17 cellular contexts compared by ENCODE assay signal in genomic region chr4:2402941-2403340, GRCh38. TPM values are rescaled to one million over a fixed set of nuclear protein-coding genes. Genes with fewer than 3 reads are reported as not detected.
DNase-seq lines count a peak whose midpoint lies in the region; ATAC-seq and TF ChIP-seq lines count a peak whose summit lies in the region.
"Had no signal": no experiment of that assay in that cellular context is flagged by ENCODE, and none has a peak within 500 bp of the region (broad histone marks: within the 10 kb centered on the region; RNA-seq: fewer than 3 reads in every experiment).

No MANE protein-coding gene starts in this region.

- DNase-seq in CD8-positive, alpha-beta T cell: no peak
- DNase-seq in islet precursor cell (peak; percentile 50), posterior cingulate gyrus (peak in 6 of 10 donors; percentile 33 to 79 (median 66)), Karpas-422 (no peak), ovary (no peak), foreskin melanocyte (no peak)
- DNase-seq: activated CD8-positive, alpha-beta memory T cell treated with anti-CD3 and anti-CD28 coated beads, Interleukin-2, amount 50 U/mL, for 4 hours; Kasumi-1; NCI-H187; stimulated activated naive CD8-positive, alpha-beta T cell treated with anti-CD3 and anti-CD28 coated beads, Interleukin-15, Interleukin-2, amounts not matched to agents 100 U/mL and 50 U/mL, for 24 hours; WERI-Rb-1 had no signal

- intact Hi-C loops in CD8-positive, alpha-beta T cell (cut with DNase I, micrococcal nuclease): no loop called here
- intact Hi-C loops in posterior cingulate gyrus (cut with DNase I) (no loop called here), ovary (cut with DNase I) (no loop called here)

- H3K9me3 Mint-ChIP-seq in CD8-positive, alpha-beta T cell: no peaks in the 10 kb centered on the region
- H3K9me3 Mint-ChIP-seq in activated T-helper 17 cell treated with anti-CD3 and anti-CD28 coated beads, Interleukin-2, amount 50 U/mL, for 72 hours: no peaks in the 10 kb centered on the region

- POLR2A ChIA-PET in CD8-positive, alpha-beta T cell (lab: Charles Lee): interaction anchor here (1.3 to 1.9 kb wide), 2 partner anchors 9 to 16 kb away, joined by 4 to 20 read pairs; partner anchors contain the start of gene CFAP99

- no peaks in the 10 kb centered on the region for H3K9me2 ChIP-seq in Karpas-422 (replicated peaks; ENCODE audit: insufficient read depth, low read length)

- no peak for TF ChIP-seq CTCF in CD8-positive, alpha-beta T cell (IDR thresholded peaks at IDR 0.05)
- no peak for TF ChIP-seq CTCF in ovary (IDR thresholded peaks at IDR 0.05)

- H3K27ac Mint-ChIP-seq in CD8-positive, alpha-beta T cell: no peak overlapping the region
- H3K27ac Mint-ChIP-seq in activated T-helper 17 cell treated with anti-CD3 and anti-CD28 coated beads, Interleukin-2, amount 50 U/mL, for 72 hours: no peak overlapping the region

- no peak overlapping the region for H2AFZ ChIP-seq in Karpas-422 (ENCODE audit: low read length)

- no peaks in the 10 kb centered on the region for H3K36me3 Mint-ChIP-seq in CD8-positive, alpha-beta T cell
- H3K36me3 Mint-ChIP-seq in activated T-helper 17 cell treated with anti-CD3 and anti-CD28 coated beads, Interleukin-2, amount 50 U/mL, for 72 hours (ENCODE audit: low read depth): no peaks in the 10 kb centered on the region

- H3K4me2 ChIP-seq in Karpas-422 (ENCODE audit: low read depth, low read length, poor library complexity, severe bottlenecking): no peak overlapping the region

- H3K9me3 ChIP-seq in CD8-positive, alpha-beta T cell (ENCODE audit: low read length): no peaks in the 10 kb centered on the region
- H3K9me3 ChIP-seq in Karpas-422 (ENCODE audit: low read length) (no peaks in the 10 kb centered on the region), ovary (no peaks in the 10 kb centered on the region)
- H3K9me3 ChIP-seq: gastroesophageal sphincter, pancreas had no signal

- ATAC-seq in CD8-positive, alpha-beta T cell: no peak
- ATAC-seq in activated T-helper 17 cell treated with anti-CD3 and anti-CD28 coated beads, Interleukin-2, amount 50 U/mL, for 72 hours (replicated peaks): no peak
- no peak for ATAC-seq in HG03457 (IDR thresholded peaks at IDR 0.05; ENCODE audit: unreplicated experiment)
- ATAC-seq: stimulated activated naive CD8-positive, alpha-beta T cell treated with anti-CD3 and anti-CD28 coated beads, Interleukin-15, Interleukin-2, amounts not matched to agents 100 U/mL and 50 U/mL, for 24 hours had no signal

- H3K4me1 Mint-ChIP-seq in CD8-positive, alpha-beta T cell (ENCODE audit: low read depth): peaks cover 28% of the 10 kb centered on the region
- H3K4me1 Mint-ChIP-seq in activated T-helper 17 cell treated with anti-CD3 and anti-CD28 coated beads, Interleukin-2, amount 50 U/mL, for 72 hours: peaks cover 36% of the 10 kb centered on the region

- H3K4me3 ChIP-seq in CD8-positive, alpha-beta T cell (ENCODE audit: low read depth, low read length): peak overlapping the region; percentile 56
- no peak overlapping the region for H3K4me3 ChIP-seq in Karpas-422 (ENCODE audit: low read length)
- no peak overlapping the region for H3K4me3 ChIP-seq in ovary

- H3K36me3 ChIP-seq in CD8-positive, alpha-beta T cell (ENCODE audit: insufficient read depth, low read length): no peaks in the 10 kb centered on the region
- no peaks in the 10 kb centered on the region for H3K36me3 ChIP-seq in Karpas-422 (ENCODE audit: insufficient read depth, low read length)
- no peaks in the 10 kb centered on the region for H3K36me3 ChIP-seq in ovary
- H3K36me3 ChIP-seq: gastroesophageal sphincter, pancreas, WERI-Rb-1 had no signal

- H3K4me3 Mint-ChIP-seq in CD8-positive, alpha-beta T cell: peak overlapping the region; percentile 80
- H3K4me3 Mint-ChIP-seq in activated T-helper 17 cell treated with anti-CD3 and anti-CD28 coated beads, Interleukin-2, amount 50 U/mL, for 72 hours: peak overlapping the region; percentile 69

- no peaks in the 10 kb centered on the region for H4K20me1 ChIP-seq in Karpas-422 (ENCODE audit: insufficient read depth, low read depth, low read length)

- CTCF ChIA-PET in CD8-positive, alpha-beta T cell (lab: Charles Lee): interaction anchor here (1.0 to 1.5 kb wide), 3 partner anchors 10 to 16 kb away, joined by 3 to 6 read pairs (median 3); partner anchors contain the start of genes CFAP99 and ZFYVE28

- WGBS in ovary, 3 donors: 72 to 83% (median 80%) methylated on average over 7 of the region's 7 CpGs

- no peaks in the 10 kb centered on the region for H3K27me3 ChIP-seq in CD8-positive, alpha-beta T cell (ENCODE audit: insufficient read depth, low read length)
- H3K27me3 ChIP-seq in Karpas-422 (ENCODE audit: low read length) (no peaks in the 10 kb centered on the region), ovary (no peaks in the 10 kb centered on the region)
- H3K27me3 ChIP-seq: gastroesophageal sphincter, pancreas had no signal

- H3K27ac ChIP-seq in CD8-positive, alpha-beta T cell (ENCODE audit: low read depth, low read length): no peak overlapping the region
- H3K27ac ChIP-seq in Karpas-422 (ENCODE audit: low read length) (no peak overlapping the region), ovary (no peak overlapping the region)
- H3K27ac ChIP-seq: gastroesophageal sphincter, pancreas had no signal

- TF ChIP-seq POLR2A in ovary (IDR thresholded peaks at IDR 0.05): no peak

- H3K9ac ChIP-seq in Karpas-422 (ENCODE audit: low read length): no peak overlapping the region

- peaks cover 8% of the 10 kb centered on the region for H3K27me3 Mint-ChIP-seq in CD8-positive, alpha-beta T cell (ENCODE audit: low read depth)
- no peaks in the 10 kb centered on the region for H3K27me3 Mint-ChIP-seq in activated T-helper 17 cell treated with anti-CD3 and anti-CD28 coated beads, Interleukin-2, amount 50 U/mL, for 72 hours

- TF ChIP-seq EP300 in ovary (IDR thresholded peaks at IDR 0.05): no peak

- peaks cover 17% of the 10 kb centered on the region for H3K4me1 ChIP-seq in CD8-positive, alpha-beta T cell (ENCODE audit: insufficient read depth, low read length)
- no peaks in the 10 kb centered on the region for H3K4me1 ChIP-seq in Karpas-422 (ENCODE audit: low read length)
- H3K4me1 ChIP-seq in ovary (ENCODE audit: insufficient read depth): peaks cover 5% of the 10 kb centered on the region

- H3K79me2 ChIP-seq in Karpas-422 (ENCODE audit: low read length): no peaks in the 10 kb centered on the region

RNA-seq across cellular contexts. Expression of gene ZFYVE28, which starts 15.5 kb away (rescaled TPM):
- 10 to 100 TPM; 16.5 to 20.2 TPM for total RNA-seq in CD8-positive, alpha-beta T cell
- total RNA-seq in activated T-helper 17 cell treated with anti-CD3 and anti-CD28 coated beads, Interleukin-2, amount 50 U/mL, for 72 hours: 10 to 100 TPM; 36.3 to 42.7 TPM
- total RNA-seq in Karpas-422 (2014; rRNA removed; shearing (Covaris generic); ENCODE audit: low replicate concordance): 2.0 TPM in 2 replicates
- 10 to 100 TPM in 3 of 7 donors, 1 to 10 TPM in 4; 5.7 to 12.1 (median 10.0) TPM for total RNA-seq in ovary
- 1 to 10 TPM; 1.3 to 6.8 TPM for polyA plus RNA-seq in ovary

RNA-seq across cellular contexts. Expression of gene CFAP99, which starts 15.8 kb away (rescaled TPM):
- total RNA-seq in CD8-positive, alpha-beta T cell: under 1 TPM; 0.22 to 0.36 TPM
- total RNA-seq in activated T-helper 17 cell treated with anti-CD3 and anti-CD28 coated beads, Interleukin-2, amount 50 U/mL, for 72 hours: under 1 TPM; 0.11 to 0.26 TPM
- 0.67 TPM in 1 of 2 replicates, not detected in the other for total RNA-seq in Karpas-422 (2014; rRNA removed; shearing (Covaris generic); ENCODE audit: low replicate concordance)
- 10 to 100 TPM in 1 of 7 donors, 1 to 10 TPM in 3, not detected in 3; 1.1 to 12.9 (median 1.4) TPM for total RNA-seq in ovary
- polyA plus RNA-seq in ovary: under 1 TPM in 1 of 2 donors, not detected in 1; 0.10 TPM
- total RNA-seq: gastroesophageal sphincter, SK-MEL-5 had no signal
- polyA plus RNA-seq: BJ had no signal

Comparison
In these comparisons a context has a peak if more than half of its experiments do, and no peak if none do; other contexts are left out.
1. DNase-seq: peak in islet precursor cell (single experiment) and posterior cingulate gyrus (6 of 10); none in CD8-positive, alpha-beta T cell (0 of 7), Karpas-422 (single experiment), ovary (0 of 5) and foreskin melanocyte (single experiment).